Comparison of ENCODE assay signal across 1 cellular context in the genomic region with DNA sequence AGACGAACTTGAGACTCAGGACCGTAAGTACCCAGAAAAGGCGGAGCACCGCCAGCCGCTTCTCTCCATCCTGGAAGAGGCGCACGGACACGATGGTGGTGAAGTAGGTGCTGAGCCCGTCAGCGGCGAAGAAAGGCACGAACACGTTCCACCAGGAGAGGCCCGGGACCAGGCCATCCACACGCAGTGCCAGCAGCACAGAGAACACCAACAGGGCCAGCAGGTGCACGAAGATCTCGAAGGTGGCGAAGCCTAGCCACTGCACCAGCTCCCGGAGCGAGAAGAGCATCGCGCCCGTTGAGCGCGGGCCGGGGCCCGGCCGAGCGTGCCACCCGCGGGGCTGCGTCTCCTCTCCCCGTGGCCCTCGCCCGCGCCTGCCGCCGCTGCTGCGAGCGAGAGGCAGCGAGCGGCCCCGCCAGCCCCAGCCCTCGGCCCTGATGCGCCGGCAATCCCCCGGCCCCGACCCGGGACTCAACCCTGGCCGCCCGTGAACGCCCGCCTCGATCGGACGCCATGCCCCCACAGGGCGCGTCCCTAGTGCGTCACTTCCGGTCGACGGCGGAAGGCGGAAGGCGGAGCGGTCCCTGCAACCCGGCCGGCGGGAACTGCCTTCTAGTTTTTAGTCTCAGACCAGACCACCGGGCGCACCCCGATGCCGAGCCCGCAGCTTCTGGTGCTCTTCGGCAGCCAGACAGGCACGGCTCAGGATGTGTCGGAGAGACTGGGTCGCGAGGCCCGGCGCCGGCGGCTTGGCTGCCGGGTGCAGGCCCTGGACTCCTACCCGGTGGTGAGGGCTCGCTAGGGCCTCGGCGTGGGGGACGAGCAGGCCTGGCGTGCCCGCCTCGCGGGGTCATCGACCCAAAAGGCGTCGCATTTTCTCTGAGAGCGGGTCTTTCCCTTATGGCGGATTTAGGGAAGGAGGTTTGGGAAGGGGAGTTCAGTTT.
TF ChIP-seq lines count a peak whose summit lies in the region.

A gene (plus strand): TSS at position 575 of the 944 bp plus-strand sequence. CDS start 78 bp downstream, at position 653.
A gene with protein sequence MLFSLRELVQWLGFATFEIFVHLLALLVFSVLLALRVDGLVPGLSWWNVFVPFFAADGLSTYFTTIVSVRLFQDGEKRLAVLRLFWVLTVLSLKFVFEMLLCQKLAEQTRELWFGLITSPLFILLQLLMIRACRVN (minus strand): TSS at position 523 of the 944 bp plus-strand sequence. CDS start 234 bp downstream, at position 289.

TF ChIP-seq in HEK293, 187 proteins besides CTCF, POLR2A, EP300 and RAD21 (continued from another document):
- TF ChIP-seq, protein P1, sequence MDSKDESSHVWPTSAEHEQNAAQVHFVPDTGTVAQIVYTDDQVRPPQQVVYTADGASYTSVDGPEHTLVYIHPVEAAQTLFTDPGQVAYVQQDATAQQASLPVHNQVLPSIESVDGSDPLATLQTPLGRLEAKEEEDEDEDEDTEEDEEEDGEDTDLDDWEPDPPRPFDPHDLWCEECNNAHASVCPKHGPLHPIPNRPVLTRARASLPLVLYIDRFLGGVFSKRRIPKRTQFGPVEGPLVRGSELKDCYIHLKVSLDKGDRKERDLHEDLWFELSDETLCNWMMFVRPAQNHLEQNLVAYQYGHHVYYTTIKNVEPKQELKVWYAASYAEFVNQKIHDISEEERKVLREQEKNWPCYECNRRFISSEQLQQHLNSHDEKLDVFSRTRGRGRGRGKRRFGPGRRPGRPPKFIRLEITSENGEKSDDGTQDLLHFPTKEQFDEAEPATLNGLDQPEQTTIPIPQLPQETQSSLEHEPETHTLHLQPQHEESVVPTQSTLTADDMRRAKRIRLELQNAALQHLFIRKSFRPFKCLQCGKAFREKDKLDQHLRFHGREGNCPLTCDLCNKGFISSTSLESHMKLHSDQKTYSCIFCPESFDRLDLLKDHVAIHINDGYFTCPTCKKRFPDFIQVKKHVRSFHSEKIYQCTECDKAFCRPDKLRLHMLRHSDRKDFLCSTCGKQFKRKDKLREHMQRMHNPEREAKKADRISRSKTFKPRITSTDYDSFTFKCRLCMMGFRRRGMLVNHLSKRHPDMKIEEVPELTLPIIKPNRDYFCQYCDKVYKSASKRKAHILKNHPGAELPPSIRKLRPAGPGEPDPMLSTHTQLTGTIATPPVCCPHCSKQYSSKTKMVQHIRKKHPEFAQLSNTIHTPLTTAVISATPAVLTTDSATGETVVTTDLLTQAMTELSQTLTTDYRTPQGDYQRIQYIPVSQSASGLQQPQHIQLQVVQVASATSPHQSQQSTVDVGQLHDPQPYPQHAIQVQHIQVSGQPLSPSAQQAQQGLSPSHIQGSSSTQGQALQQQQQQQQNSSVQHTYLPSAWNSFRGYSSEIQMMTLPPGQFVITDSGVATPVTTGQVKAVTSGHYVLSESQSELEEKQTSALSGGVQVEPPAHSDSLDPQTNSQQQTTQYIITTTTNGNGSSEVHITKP (tag by site-specific recombination; IDR thresholded peaks at IDR 0.05): peak; percentile 52
- TF ChIP-seq, protein P2, sequence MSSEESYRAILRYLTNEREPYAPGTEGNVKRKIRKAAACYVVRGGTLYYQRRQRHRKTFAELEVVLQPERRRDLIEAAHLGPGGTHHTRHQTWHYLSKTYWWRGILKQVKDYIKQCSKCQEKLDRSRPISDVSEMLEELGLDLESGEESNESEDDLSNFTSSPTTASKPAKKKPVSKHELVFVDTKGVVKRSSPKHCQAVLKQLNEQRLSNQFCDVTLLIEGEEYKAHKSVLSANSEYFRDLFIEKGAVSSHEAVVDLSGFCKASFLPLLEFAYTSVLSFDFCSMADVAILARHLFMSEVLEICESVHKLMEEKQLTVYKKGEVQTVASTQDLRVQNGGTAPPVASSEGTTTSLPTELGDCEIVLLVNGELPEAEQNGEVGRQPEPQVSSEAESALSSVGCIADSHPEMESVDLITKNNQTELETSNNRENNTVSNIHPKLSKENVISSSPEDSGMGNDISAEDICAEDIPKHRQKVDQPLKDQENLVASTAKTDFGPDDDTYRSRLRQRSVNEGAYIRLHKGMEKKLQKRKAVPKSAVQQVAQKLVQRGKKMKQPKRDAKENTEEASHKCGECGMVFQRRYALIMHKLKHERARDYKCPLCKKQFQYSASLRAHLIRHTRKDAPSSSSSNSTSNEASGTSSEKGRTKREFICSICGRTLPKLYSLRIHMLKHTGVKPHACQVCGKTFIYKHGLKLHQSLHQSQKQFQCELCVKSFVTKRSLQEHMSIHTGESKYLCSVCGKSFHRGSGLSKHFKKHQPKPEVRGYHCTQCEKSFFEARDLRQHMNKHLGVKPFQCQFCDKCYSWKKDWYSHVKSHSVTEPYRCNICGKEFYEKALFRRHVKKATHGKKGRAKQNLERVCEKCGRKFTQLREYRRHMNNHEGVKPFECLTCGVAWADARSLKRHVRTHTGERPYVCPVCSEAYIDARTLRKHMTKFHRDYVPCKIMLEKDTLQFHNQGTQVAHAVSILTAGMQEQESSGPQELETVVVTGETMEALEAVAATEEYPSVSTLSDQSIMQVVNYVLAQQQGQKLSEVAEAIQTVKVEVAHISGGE (tag by site-specific recombination; conservative IDR thresholded peaks at IDR 0.05; ENCODE audit: low read depth): peak; percentile 97
- TF ChIP-seq ZNF335 (tag by site-specific recombination; conservative IDR thresholded peaks at IDR 0.05) (peak; percentile 86), ZNF501 (tag by site-specific recombination; IDR thresholded peaks at IDR 0.05) (peak; percentile 65; the same call in 1 of the 2 replicates), ZNF202 (tag by site-specific recombination; IDR thresholded peaks at IDR 0.05; ENCODE audit: borderline replicate concordance) (no peak), MEIS1 (CRISPR knock-in tag; IDR thresholded peaks at IDR 0.05; ENCODE audit: borderline replicate concordance) (0 out of 2 replicates have a peak, but pooled peaks have one; percentile 12), ZNF2 (tag by site-specific recombination; IDR thresholded peaks at IDR 0.05) (peak; percentile 66; the same call in 1 of the 2 replicates), KLF10 (tag by site-specific recombination; IDR thresholded peaks at IDR 0.05) (peak; percentile 72; the same call in 1 of the 2 replicates), ZNF510 (tag by site-specific recombination; IDR thresholded peaks at IDR 0.05; ENCODE audit: insufficient replicate concordance) (no peak), ZNF561 (tag by site-specific recombination; IDR thresholded peaks at IDR 0.05; ENCODE audit: borderline replicate concordance) (peak; percentile 86), ZFP37 (tag by site-specific recombination; IDR thresholded peaks at IDR 0.05) (0 out of 2 replicates have a peak, but pooled peaks have one; percentile 56), ZEB2 (tag by site-specific recombination; IDR thresholded peaks at IDR 0.05) (0 out of 2 replicates have a peak, but pooled peaks have one; percentile 32), SP7 (tag by site-specific recombination; IDR thresholded peaks at IDR 0.05) (peak; percentile 34; the same call in 1 of the 2 replicates), GFI1B (tag by site-specific recombination; IDR thresholded peaks at IDR 0.05) (no peak), ZNF24 (tag by site-specific recombination; IDR thresholded peaks at IDR 0.05) (0 out of 2 replicates have a peak, but pooled peaks have one; percentile 42), ZBTB20 (tag by site-specific recombination; IDR thresholded peaks at IDR 0.05) (peak; percentile 42; the same call in 1 of the 2 replicates)
- TF ChIP-seq, protein P3, sequence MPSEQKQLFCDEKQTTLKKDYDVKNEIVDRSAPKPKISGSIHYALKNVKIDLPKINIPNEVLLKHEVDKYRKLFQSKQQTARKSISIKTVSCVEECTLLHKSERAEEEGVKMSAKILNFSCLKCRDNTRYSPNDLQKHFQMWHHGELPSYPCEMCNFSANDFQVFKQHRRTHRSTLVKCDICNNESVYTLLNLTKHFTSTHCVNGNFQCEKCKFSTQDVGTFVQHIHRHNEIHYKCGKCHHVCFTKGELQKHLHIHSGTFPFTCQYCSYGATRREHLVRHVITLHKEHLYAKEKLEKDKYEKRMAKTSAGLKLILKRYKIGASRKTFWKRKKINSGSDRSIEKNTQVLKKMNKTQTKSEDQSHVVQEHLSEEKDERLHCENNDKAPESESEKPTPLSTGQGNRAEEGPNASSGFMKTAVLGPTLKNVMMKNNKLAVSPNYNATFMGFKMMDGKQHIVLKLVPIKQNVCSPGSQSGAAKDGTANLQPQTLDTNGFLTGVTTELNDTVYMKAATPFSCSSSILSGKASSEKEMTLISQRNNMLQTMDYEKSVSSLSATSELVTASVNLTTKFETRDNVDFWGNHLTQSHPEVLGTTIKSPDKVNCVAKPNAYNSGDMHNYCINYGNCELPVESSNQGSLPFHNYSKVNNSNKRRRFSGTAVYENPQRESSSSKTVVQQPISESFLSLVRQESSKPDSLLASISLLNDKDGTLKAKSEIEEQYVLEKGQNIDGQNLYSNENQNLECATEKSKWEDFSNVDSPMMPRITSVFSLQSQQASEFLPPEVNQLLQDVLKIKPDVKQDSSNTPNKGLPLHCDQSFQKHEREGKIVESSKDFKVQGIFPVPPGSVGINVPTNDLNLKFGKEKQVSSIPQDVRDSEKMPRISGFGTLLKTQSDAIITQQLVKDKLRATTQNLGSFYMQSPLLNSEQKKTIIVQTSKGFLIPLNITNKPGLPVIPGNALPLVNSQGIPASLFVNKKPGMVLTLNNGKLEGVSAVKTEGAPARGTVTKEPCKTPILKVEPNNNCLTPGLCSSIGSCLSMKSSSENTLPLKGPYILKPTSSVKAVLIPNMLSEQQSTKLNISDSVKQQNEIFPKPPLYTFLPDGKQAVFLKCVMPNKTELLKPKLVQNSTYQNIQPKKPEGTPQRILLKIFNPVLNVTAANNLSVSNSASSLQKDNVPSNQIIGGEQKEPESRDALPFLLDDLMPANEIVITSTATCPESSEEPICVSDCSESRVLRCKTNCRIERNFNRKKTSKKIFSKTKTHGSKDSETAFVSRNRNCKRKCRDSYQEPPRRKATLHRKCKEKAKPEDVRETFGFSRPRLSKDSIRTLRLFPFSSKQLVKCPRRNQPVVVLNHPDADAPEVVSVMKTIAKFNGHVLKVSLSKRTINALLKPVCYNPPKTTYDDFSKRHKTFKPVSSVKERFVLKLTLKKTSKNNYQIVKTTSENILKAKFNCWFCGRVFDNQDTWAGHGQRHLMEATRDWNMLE (tag by site-specific recombination; conservative IDR thresholded peaks at IDR 0.05; ENCODE audit: low read depth): 0 out of 2 replicates have a peak, but pooled peaks have one; percentile 18
- TF ChIP-seq, protein P4, sequence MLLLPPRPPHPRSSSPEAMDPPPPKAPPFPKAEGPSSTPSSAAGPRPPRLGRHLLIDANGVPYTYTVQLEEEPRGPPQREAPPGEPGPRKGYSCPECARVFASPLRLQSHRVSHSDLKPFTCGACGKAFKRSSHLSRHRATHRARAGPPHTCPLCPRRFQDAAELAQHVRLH (tag by site-specific recombination; IDR thresholded peaks at IDR 0.05): peak; percentile 87
